In the genomic region with DNA sequence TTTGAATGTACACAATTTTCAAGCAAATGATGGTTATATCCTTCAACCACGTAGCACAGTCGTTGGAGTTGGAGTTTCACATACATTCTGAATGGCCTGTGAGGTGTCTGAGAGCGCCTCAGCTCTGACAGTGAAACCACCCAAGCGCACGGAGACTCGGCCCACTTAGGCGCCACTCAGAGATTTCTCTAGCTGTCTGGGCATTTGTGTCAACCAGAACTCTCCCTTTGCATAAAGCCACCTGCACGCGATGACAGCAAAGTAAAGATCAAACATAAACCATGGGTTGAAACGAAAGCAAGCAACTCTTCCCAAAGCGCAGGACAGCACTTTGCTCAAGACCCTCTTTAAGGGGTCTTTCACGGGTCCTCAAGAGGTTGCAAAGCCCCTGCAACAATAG, we compare ENCODE assay signal across 9 cellular contexts. TPM values are rescaled to one million over a fixed set of nuclear protein-coding genes. Genes with fewer than 3 reads are reported as not detected.
A peak's percentile ranks its signal among the peaks of the same experiment; 100 is the strongest.
DNase-seq lines count a peak whose midpoint lies in the region; ATAC-seq and TF ChIP-seq lines count a peak whose summit lies in the region.
"Had no signal": no experiment of that assay in that cellular context is flagged by ENCODE, and none has a peak within 500 bp of the region (broad histone marks: within the 10 kb centered on the region; RNA-seq: fewer than 3 reads in every experiment).

No MANE protein-coding gene starts in this region.

- H3K4me3 ChIP-seq in esophagus squamous epithelium: peak overlapping the region; percentile 42 to 61 (median 58)
- peak overlapping the region; percentile 60 for H3K4me3 ChIP-seq in skeletal muscle satellite cell (ENCODE audit: low read length)

- peak overlapping the region; percentile 93 for H3K4me2 ChIP-seq in skeletal muscle satellite cell (ENCODE audit: low read length)

- 26 to 37% methylated on average over 9 to 11 of the region's 12 CpGs for WGBS in esophagus squamous epithelium, 2 donors

- no peak for TF ChIP-seq CTCF in esophagus squamous epithelium (IDR thresholded peaks at IDR 0.05)

- ATAC-seq in GM21390 (IDR thresholded peaks at IDR 0.05; ENCODE audit: unreplicated experiment): no peak

- TF ChIP-seq POLR2A in esophagus squamous epithelium (IDR thresholded peaks at IDR 0.05): no peak

- no peaks in the 10 kb centered on the region for H3K9me3 ChIP-seq in esophagus squamous epithelium
- no peaks in the 10 kb centered on the region for H3K9me3 ChIP-seq in skeletal muscle satellite cell (replicated peaks; ENCODE audit: low read length)

- H3K4me1 ChIP-seq in esophagus squamous epithelium: peaks cover 16 to 69% (median 26%) of the 10 kb centered on the region in 3 donors
- H3K4me1 ChIP-seq in skeletal muscle satellite cell (ENCODE audit: control insufficient read depth, insufficient read depth, low read length): peaks cover 14% of the 10 kb centered on the region

- intact Hi-C loops in esophagus squamous epithelium (cut with DNase I): loop anchor here (5.0 kb wide), 1 partner anchor 128 kb away; no protein-coding TSS in a partner anchor

- H3K27ac ChIP-seq in esophagus squamous epithelium: peak overlapping the region in 2 of 4 donors; percentile 60 to 71
- H3K27ac ChIP-seq: 22Rv1 had no signal

- DNase-seq in DMS153 (lab: John Stamatoyannopoulos, UW): peak; percentile 32
- DNase-seq in DMS153 treated with DMSO at 0.1 percent for 48 hours (lab: John Stamatoyannopoulos, UW; ENCODE audit: unreplicated experiment): no peak
- DNase-seq in M059J (ENCODE audit: low read depth): peak; percentile 13
- no peak for DNase-seq in esophagus squamous epithelium (lab: John Stamatoyannopoulos, UW)
- DNase-seq in SIG-M5 treated with dmso at 0.1 percent for 504 hours (lab: John Stamatoyannopoulos, UW; ENCODE audit: unreplicated experiment): no peak
- DNase-seq in stimulated activated naive CD4-positive, alpha-beta T cell treated with Interleukin-2 at 50 U/mL for 16 hours (lab: John Stamatoyannopoulos, UW): no peak

- H3K27me3 ChIP-seq in esophagus squamous epithelium (peaks cover 0 to 63% (median 2%) of the 10 kb centered on the region in 4 donors), skeletal muscle satellite cell (ENCODE audit: control insufficient read depth, insufficient read depth, low read length) (peaks cover 89% of the 10 kb centered on the region)

- H3K36me3 ChIP-seq in esophagus squamous epithelium: no peaks in the 10 kb centered on the region
- H3K36me3 ChIP-seq in skeletal muscle satellite cell (ENCODE audit: insufficient read depth, low read length): no peaks in the 10 kb centered on the region

- no peak overlapping the region for H3K9ac ChIP-seq in skeletal muscle satellite cell (ENCODE audit: low read depth, low read length)

RNA-seq across cellular contexts. Expression of gene SLC6A4, which starts 0.5 kb away (rescaled TPM):
- total RNA-seq in M059J (2014; rRNA removed; shearing (Covaris generic)): under 0.01 and 0.12 TPM in 2 replicates
- 1 to 10 TPM in 3 of 4 donors, under 1 TPM in 1; 0.48 to 8.2 (median 3.5) TPM for total RNA-seq in esophagus squamous epithelium
- 0.44 TPM in 1 of 2 replicates, not detected in the other for total RNA-seq in skeletal muscle satellite cell (2012; rRNA removed)

RNA-seq across cellular contexts. Expression of gene BLMH, which starts 56.8 kb away (rescaled TPM):
- total RNA-seq in M059J (2014; rRNA removed; shearing (Covaris generic)): 18.9 and 33.6 TPM in 2 replicates
- total RNA-seq in esophagus squamous epithelium: 10 to 100 TPM; 18.4 to 41.4 (median 28.4) TPM
- 22.9 and 29.2 TPM in 2 replicates for total RNA-seq in skeletal muscle satellite cell (2012; rRNA removed)

Comparison
In these comparisons a context has a peak if more than half of its experiments do, and no peak if none do; other contexts are left out.
1. DNase-seq: peak in DMS153 (single experiment) and M059J (single experiment); none in DMS153 treated with DMSO at 0.1 percent for 48 hours (single experiment), esophagus squamous epithelium (single experiment), SIG-M5 treated with dmso at 0.1 percent for 504 hours (single experiment) and stimulated activated naive CD4-positive, alpha-beta T cell treated with Interleukin-2 at 50 U/mL for 16 hours (single experiment).